Comparison of ENCODE assay signal across 26 cellular contexts in genomic region chr11:5198285-5198684, GRCh38. TPM values are rescaled to one million over a fixed set of nuclear protein-coding genes. Genes with fewer than 3 reads are reported as not detected.
"Had no signal": no experiment of that assay in that cellular context is flagged by ENCODE, and none has a peak within 500 bp of the region (broad histone marks: within the 10 kb centered on the region; RNA-seq: fewer than 3 reads in every experiment).

No MANE protein-coding gene starts in this region.

- H3K9me3 ChIP-seq: SK-N-SH had no signal

- H3K9ac ChIP-seq: SK-N-SH had no signal

- H3K4me2 ChIP-seq: SK-N-SH had no signal

- FAIRE-seq: HepG2 had no signal

- H3K27ac ChIP-seq: RWPE1 had no signal

- DNase-seq: KBM-7, NCI-H1092, NCI-H1105 treated with DMSO at 0.1 percent for 48 hours, NCI-H1417 treated with DMSO at 0.1 percent for 48 hours, NCI-H146, NCI-H1694 treated with DMSO at 0.1 percent for 48 hours, NCI-H1930, NCI-H2081, NCI-H2107, NCI-H2227 treated with DMSO at 0.1 percent for 48 hours, NCI-H524 treated with DMSO at 0.1 percent for 48 hours, NCI-H69, NCI-H774, PC-3, SHP77, SK-N-SH, SW 1271 had no signal

- ATAC-seq: HepG2, Panc1, PC-3 had no signal

RNA-seq across cellular contexts. Expression of gene OR51V1, which starts 2.2 kb away (rescaled TPM):
- total RNA-seq: HepG2, HT1080, LHCN-M2, MCF 10A, NCI-H460, PC-3, SK-MEL-5 had no signal
- polyA plus RNA-seq: HepG2, IgD-negative memory B cell, SK-N-SH had no signal

RNA-seq across cellular contexts. Expression of gene HBB, which starts 28.6 kb away (rescaled TPM):
- total RNA-seq: HepG2, HT1080, LHCN-M2, MCF 10A, NCI-H460, PC-3, SK-MEL-5 had no signal
- polyA plus RNA-seq: HepG2, SK-N-SH had no signal

RNA-seq across cellular contexts. Expression of gene HBD, which starts 36.0 kb away (rescaled TPM):
- total RNA-seq: HepG2, HT1080, LHCN-M2, MCF 10A, NCI-H460, PC-3, SK-MEL-5 had no signal
- polyA plus RNA-seq: HepG2, IgD-negative memory B cell, SK-N-SH had no signal

RNA-seq across cellular contexts. Expression of gene OR52A1, which starts 43.7 kb away (rescaled TPM):
- total RNA-seq: HepG2, HT1080, LHCN-M2, MCF 10A, NCI-H460, PC-3, SK-MEL-5 had no signal
- polyA plus RNA-seq: HepG2, IgD-negative memory B cell, SK-N-SH had no signal

RNA-seq across cellular contexts. Expression of gene HBG1, which starts 51.4 kb away (rescaled TPM):
- total RNA-seq: HepG2, LHCN-M2, MCF 10A, NCI-H460, PC-3, SK-MEL-5 had no signal
- polyA plus RNA-seq: HepG2, IgD-negative memory B cell, SK-N-SH had no signal
